In genomic region chr9:112248722-112249121, GRCh38 we compare ENCODE assay signal across 13 cellular contexts.
DNase-seq lines count a peak whose midpoint lies in the region; ATAC-seq and TF ChIP-seq lines count a peak whose summit lies in the region.
"Had no signal": no experiment of that assay in that cellular context is flagged by ENCODE, and none has a peak within 500 bp of the region (broad histone marks: within the 10 kb centered on the region; RNA-seq: fewer than 3 reads in every experiment).

No MANE protein-coding gene starts in this region.

- no TSS peak for BruUV-seq in MCF 10A (replicated peaks; lab: Mats Ljungman, UMichigan)

- no peak for ATAC-seq in activated naive CD8-positive, alpha-beta T cell treated with anti-CD3 and anti-CD28 coated beads, Interleukin-2, amount 50 U/mL, for 24 hours
- ATAC-seq in HG02840 (IDR thresholded peaks at IDR 0.05; ENCODE audit: low FRiP score, unreplicated experiment), result no peak
- ATAC-seq: left ventricle myocardium superior had no signal

- no peaks in the 10 kb centered on the region for H3K4me1 ChIP-seq in breast epithelium

- peak overlapping the region; percentile 38 for H3K4me3 Mint-ChIP-seq in MCF 10A (ENCODE audit: unreplicated experiment)
- H3K4me3 Mint-ChIP-seq in activated naive CD8-positive, alpha-beta T cell treated with anti-CD3 and anti-CD28 coated beads, Interleukin-2, amount 50 U/mL, for 24 hours, result no peak overlapping the region
- no peak overlapping the region for H3K4me3 Mint-ChIP-seq in CD14-positive monocyte
- H3K4me3 Mint-ChIP-seq: activated naive CD8-positive, alpha-beta T cell treated with anti-CD3 and anti-CD28 coated beads, Interleukin-2, amount 10 ng/mL, durations not matched to agents 7 days and 5 days had no signal

- H3K9me3 Mint-ChIP-seq in MCF 10A (ENCODE audit: unreplicated experiment) (no peaks in the 10 kb centered on the region), CD14-positive monocyte (peaks cover 0 to 1% (median 0%) of the 10 kb centered on the region in 7 donors)
- H3K9me3 Mint-ChIP-seq in activated naive CD8-positive, alpha-beta T cell treated with anti-CD3 and anti-CD28 coated beads, Interleukin-2, amount 50 U/mL, for 24 hours, result no peaks in the 10 kb centered on the region
- H3K9me3 Mint-ChIP-seq: activated naive CD8-positive, alpha-beta T cell treated with anti-CD3 and anti-CD28 coated beads, Interleukin-2, amount 10 ng/mL, durations not matched to agents 7 days and 5 days had no signal

- TF ChIP-seq POLR2A in breast epithelium (IDR thresholded peaks at IDR 0.05), result no peak

- no peaks in the 10 kb centered on the region for H3K27me3 ChIP-seq in breast epithelium
- H3K27me3 ChIP-seq: ovary had no signal

- no peaks in the 10 kb centered on the region for H3K36me3 ChIP-seq in breast epithelium
- H3K36me3 ChIP-seq: ovary had no signal

- CTCF ChIA-PET in MCF 10A (lab: Yijun Ruan, JAX), result interaction anchor here (0.6 kb wide), 1 partner anchor 296 kb away, joined by 3 read pairs; no protein-coding TSS in a partner anchor
- CTCF ChIA-PET in HEK293T (lab: Yijun Ruan, JAX), result no interaction called here

- TF ChIP-seq CTCF in MCF 10A (IDR thresholded peaks at IDR 0.05; ENCODE audit: unreplicated experiment), result no peak
- no peak for TF ChIP-seq CTCF in breast epithelium (IDR thresholded peaks at IDR 0.05)
- TF ChIP-seq CTCF in fibroblast of the aortic adventitia (IDR thresholded peaks at IDR 0.05; ENCODE audit: insufficient read depth, low read length), result no peak
- no peak for TF ChIP-seq CTCF in CD14-positive monocyte (IDR thresholded peaks at IDR 0.05)

- POLR2A ChIA-PET in MCF 10A (lab: Yijun Ruan, JAX), result interaction anchor here (0.7 to 4.3 kb wide), 7 partner anchors 10 to 136 kb away, joined by 3 to 26 read pairs (median 4); partner anchors contain the start of gene PTBP3
- POLR2A ChIA-PET in HEK293T (lab: Yijun Ruan, JAX), result no interaction called here

- peak; percentile 37 for DNase-seq in MCF 10A (ENCODE audit: unreplicated experiment)
- no peak for DNase-seq in breast epithelium (ENCODE audit: low spot score in 2 of 2)
- no peak for DNase-seq in activated naive CD8-positive, alpha-beta T cell treated with anti-CD3 and anti-CD28 coated beads, Interleukin-2, amount 50 U/mL, for 24 hours
- DNase-seq in fibroblast of the aortic adventitia (ENCODE audit: low read depth), result peak; percentile 47
- DNase-seq in stimulated activated CD4-positive, alpha-beta T cell treated with anti-CD3 and anti-CD28 coated beads, Interleukin-4, amount 100 ng/mL, for 24 hours, result no peak
- no peak for DNase-seq in HEK293T (ENCODE audit: extremely low spot score)
- no peak for DNase-seq in CD14-positive monocyte (ENCODE audit: low spot score)
- DNase-seq: activated naive CD8-positive, alpha-beta T cell treated with anti-CD3 and anti-CD28 coated beads, Interleukin-2, amount 10 ng/mL, durations not matched to agents 7 days and 5 days; AML-193; left ventricle myocardium superior; NK-92 treated with Interleukin-12 subunit alpha and Interleukin-12 subunit beta, amount 100 ng/mL, for 24 hours; ovary had no signal

- intact Hi-C loops in MCF 10A (cut with micrococcal nuclease), result no loop called here
- intact Hi-C loops in breast epithelium (cut with DNase I; ENCODE audit: low total_unique reads), result no loop called here
- intact Hi-C loops in CD14-positive monocyte (cut with micrococcal nuclease), result no loop called here

- no peaks in the 10 kb centered on the region for H3K9me3 ChIP-seq in breast epithelium
- H3K9me3 ChIP-seq: ovary had no signal

- H3K4me1 Mint-ChIP-seq in MCF 10A (ENCODE audit: insufficient read depth, unreplicated experiment) (peaks cover 18% of the 10 kb centered on the region), CD14-positive monocyte (peaks cover 2% of the 10 kb centered on the region)
- H3K4me1 Mint-ChIP-seq in activated naive CD8-positive, alpha-beta T cell treated with anti-CD3 and anti-CD28 coated beads, Interleukin-2, amount 50 U/mL, for 24 hours, result peaks cover 23% of the 10 kb centered on the region

- H3K4me3 ChIP-seq in breast epithelium (no peak overlapping the region), fibroblast of the aortic adventitia (ENCODE audit: low read depth, low read length) (no peak overlapping the region)
- H3K4me3 ChIP-seq: ovary had no signal

- H3K27ac Mint-ChIP-seq in MCF 10A (ENCODE audit: low read depth, unreplicated experiment) (peak overlapping the region; percentile 84), CD14-positive monocyte (peak overlapping the region in 1 of 7 donors; percentile 48)
- H3K27ac Mint-ChIP-seq in activated naive CD8-positive, alpha-beta T cell treated with anti-CD3 and anti-CD28 coated beads, Interleukin-2, amount 50 U/mL, for 24 hours, result peak overlapping the region; percentile 65
- H3K27ac Mint-ChIP-seq: activated naive CD8-positive, alpha-beta T cell treated with anti-CD3 and anti-CD28 coated beads, Interleukin-2, amount 10 ng/mL, durations not matched to agents 7 days and 5 days had no signal

- no peak overlapping the region for H3K27ac ChIP-seq in breast epithelium
- H3K27ac ChIP-seq: ovary had no signal

- H3K27me3 Mint-ChIP-seq in MCF 10A (ENCODE audit: insufficient read depth, unreplicated experiment) (no peaks in the 10 kb centered on the region), CD14-positive monocyte (ENCODE audit: low read depth in 3 of 3) (no peaks in the 10 kb centered on the region)
- H3K27me3 Mint-ChIP-seq in activated naive CD8-positive, alpha-beta T cell treated with anti-CD3 and anti-CD28 coated beads, Interleukin-2, amount 50 U/mL, for 24 hours, result no peaks in the 10 kb centered on the region
- H3K27me3 Mint-ChIP-seq: activated naive CD8-positive, alpha-beta T cell treated with anti-CD3 and anti-CD28 coated beads, Interleukin-2, amount 10 ng/mL, durations not matched to agents 7 days and 5 days had no signal

- H3K36me3 Mint-ChIP-seq in MCF 10A (ENCODE audit: insufficient read depth, unreplicated experiment) (peaks cover 41% of the 10 kb centered on the region), CD14-positive monocyte (peaks cover 55 to 76% of the 10 kb centered on the region in 2 donors)
- H3K36me3 Mint-ChIP-seq in activated naive CD8-positive, alpha-beta T cell treated with anti-CD3 and anti-CD28 coated beads, Interleukin-2, amount 50 U/mL, for 24 hours (ENCODE audit: low read depth), result peaks cover 29% of the 10 kb centered on the region

TF ChIP-seq in HEK293T, 16 proteins besides CTCF, POLR2A, EP300 and RAD21:
- TF ChIP-seq SUZ12 (IDR thresholded peaks at IDR 0.05) (no peak), ELF4 (IDR thresholded peaks at IDR 0.05) (no peak), ARNT (IDR thresholded peaks at IDR 0.05) (no peak), FOXM1 (IDR thresholded peaks at IDR 0.05; ENCODE audit: borderline replicate concordance) (no peak), ZNF384 (IDR thresholded peaks at IDR 0.05) (no peak), TARDBP (IDR thresholded peaks at IDR 0.05) (no peak), L3MBTL2 (conservative IDR thresholded peaks at IDR 0.05) (no peak), FOXA1 (IDR thresholded peaks at IDR 0.05) (no peak)

Comparison
In these comparisons a context has a peak if more than half of its experiments do, and no peak if none do; other contexts are left out.
1. DNase-seq: peak in MCF 10A (single experiment) and fibroblast of the aortic adventitia (single experiment); none in breast epithelium (0 of 2), activated naive CD8-positive, alpha-beta T cell treated with anti-CD3 and anti-CD28 coated beads, Interleukin-2, amount 50 U/mL, for 24 hours (single experiment), stimulated activated CD4-positive, alpha-beta T cell treated with anti-CD3 and anti-CD28 coated beads, Interleukin-4, amount 100 ng/mL, for 24 hours (single experiment), HEK293T (single experiment) and CD14-positive monocyte (single experiment).